Comparison of ENCODE assay signal across 31 cellular contexts in genomic region chr4:24055623-24056022, GRCh38.
"Had no signal": no experiment of that assay in that cellular context is flagged by ENCODE, and none has a peak within 500 bp of the region (broad histone marks: within the 10 kb centered on the region; RNA-seq: fewer than 3 reads in every experiment).

No MANE protein-coding gene starts in this region.

- H3K4me3 ChIP-seq: adrenal gland, K562 had no signal

- H3K27ac ChIP-seq: adrenal gland, VCaP had no signal

- H3K27me3 ChIP-seq: adrenal gland had no signal

- DNase-seq: activated B cell treated with CpG ODN at 0.5 μM for 24 hours; activated CD4-positive, alpha-beta memory T cell treated with anti-CD3 and anti-CD28 coated beads for 36 hours; activated CD4-positive, alpha-beta T cell treated with anti-CD3 and anti-CD28 coated beads for 4 hours; activated CD4-positive, alpha-beta T cell treated with anti-CD3 and anti-CD28 coated beads, Interleukin-2, amount 50 U/mL, for 1 hour; activated CD4-positive, CD25-positive, alpha-beta regulatory T cell treated with anti-CD3 and anti-CD28 coated beads, Interleukin-2, amount 50 U/mL, for 72 hours; activated CD8-positive, alpha-beta memory T cell treated with anti-CD3 and anti-CD28 coated beads, Interleukin-2, amount 50 U/mL, for 4 hours; activated gamma-delta T cell treated with Interleukin-2 at 50 U/mL for 16 hours; activated naive CD4-positive, alpha-beta T cell treated with anti-CD3 and anti-CD28 coated beads for 36 hours; activated T-cell treated with anti-CD3 and anti-CD28 coated beads for 4 hours; activated T-cell treated with anti-CD3 and anti-CD28 coated beads, Interleukin-2, amount 50 U/mL, for 4 hours; adrenal gland; IMR-90; Karpas-422; NCI-H1048; NCI-H1105 treated with DMSO at 0.1 percent for 48 hours; NCI-H1436; NCI-H1694; NCI-H2029; NCI-H510A; NCI-H526; NCI-H748 treated with DMSO at 0.1 percent for 48 hours; NK-92 treated with Interleukin-12 subunit alpha and Interleukin-12 subunit beta, amount 100 ng/mL, for 24 hours; OCI-M1; Right ventricle myocardium superior; SW 1271; T-helper 1 cell; T-helper 2 cell; T-helper 9 cell had no signal

- H3K4me1 ChIP-seq: adrenal gland had no signal

- H3K9me3 ChIP-seq: adrenal gland had no signal

- H3K36me3 ChIP-seq: adrenal gland had no signal

- FAIRE-seq: astrocyte, K562 had no signal
